9 cellular contexts compared by ENCODE assay signal in the genomic region with DNA sequence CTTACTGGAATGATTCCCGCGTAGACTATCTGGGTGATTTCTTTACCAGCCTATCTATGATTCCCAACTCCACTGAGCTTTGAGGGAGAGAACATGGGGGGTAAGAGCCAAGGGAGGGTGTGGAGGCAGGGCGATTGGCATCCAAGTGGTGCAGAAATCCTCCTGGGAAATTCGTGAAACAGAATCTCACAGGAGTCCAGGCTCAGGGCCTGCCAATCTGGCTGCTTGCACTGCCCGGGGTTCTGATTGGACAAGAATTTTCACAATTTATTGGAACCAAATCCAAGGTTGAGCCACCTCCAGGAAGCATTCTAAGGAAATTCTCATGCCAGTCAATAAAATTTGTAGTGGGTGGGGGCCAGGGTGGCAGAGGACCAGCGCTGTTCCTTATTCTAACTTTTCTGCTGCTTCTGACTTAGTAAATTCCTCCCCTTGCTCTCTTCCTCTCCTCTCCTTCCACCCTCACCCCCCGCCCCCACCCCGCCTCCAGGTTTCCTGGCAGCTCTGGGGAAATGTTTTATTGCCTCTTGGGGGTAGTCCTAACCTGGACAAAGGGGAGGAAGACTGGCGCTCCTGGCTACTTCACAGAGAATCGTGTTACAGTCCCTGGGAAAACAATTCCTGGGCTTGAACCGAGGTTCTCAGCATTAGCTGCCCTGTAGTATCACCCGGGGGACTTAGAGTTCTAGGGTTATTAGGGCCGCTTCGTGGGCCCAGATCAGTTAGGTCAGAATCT. TPM values are rescaled to one million over a fixed set of nuclear protein-coding genes. Genes with fewer than 3 reads are reported as not detected.
DNase-seq lines count a peak whose midpoint lies in the region; ATAC-seq and TF ChIP-seq lines count a peak whose summit lies in the region.
"Had no signal": no experiment of that assay in that cellular context is flagged by ENCODE, and none has a peak within 500 bp of the region (broad histone marks: within the 10 kb centered on the region; RNA-seq: fewer than 3 reads in every experiment).

No MANE protein-coding gene starts in this region.

- H3K4me1 Mint-ChIP-seq in activated CD8-positive, alpha-beta T cell treated with anti-CD3 and anti-CD28 coated beads, Interleukin-2, amount 10 ng/mL, durations not matched to agents 7 days and 5 days (ENCODE audit: low read depth): peaks cover 23% of the 10 kb centered on the region
- peaks cover 9% of the 10 kb centered on the region for H3K4me1 Mint-ChIP-seq in activated CD8-positive, alpha-beta T cell treated with anti-CD3 and anti-CD28 coated beads for 36 hours (ENCODE audit: low read depth)
- H3K4me1 Mint-ChIP-seq in stimulated activated memory B cell treated with anti-CD40 and anti-IgM and Interleukin-4, amounts not matched to agents 10 μg/mL and 1 μg/mL and 100 μg/mL, for 72 hours: peaks cover 39% of the 10 kb centered on the region

- TF ChIP-seq CTCF in activated CD8-positive, alpha-beta T cell treated with anti-CD3 and anti-CD28 coated beads for 36 hours (IDR thresholded peaks at IDR 0.05): no peak

- no peaks in the 10 kb centered on the region for H3K9me3 ChIP-seq in SK-N-MC (ENCODE audit: low read depth, low read length)
- no peaks in the 10 kb centered on the region for H3K9me3 ChIP-seq in iPS-18c (ENCODE audit: control insufficient read depth, insufficient read depth, low read length)

- H3K9ac ChIP-seq in SK-N-MC (ENCODE audit: insufficient read length): no peak overlapping the region

- H3K4me3 ChIP-seq in SK-N-MC (peak overlapping the region; percentile 88), iPS-18c (ENCODE audit: insufficient read depth, low read depth, low read length) (peak overlapping the region; percentile 39; the same call in 1 of the 2 replicates)

- CTCF ChIA-PET in activated CD8-positive, alpha-beta T cell treated with anti-CD3 and anti-CD28 coated beads, Interleukin-2, amount 10 ng/mL, durations not matched to agents 7 days and 5 days (lab: Charles Lee): interaction anchor here (1.0 to 1.3 kb wide), 2 partner anchors 7 to 118 kb away, joined by 3 read pairs; no protein-coding TSS in a partner anchor
- CTCF ChIA-PET in activated CD8-positive, alpha-beta T cell treated with anti-CD3 and anti-CD28 coated beads for 36 hours (lab: Charles Lee): interaction anchor here (1.0 kb wide), 1 partner anchor 491 kb away, joined by 3 read pairs; no protein-coding TSS in a partner anchor

- intact Hi-C loops in activated CD8-positive, alpha-beta T cell treated with anti-CD3 and anti-CD28 coated beads for 36 hours (cut with micrococcal nuclease): loop anchor here (10.0 kb wide), 1 partner anchor 326 kb away; no protein-coding TSS in a partner anchor

- H3K27ac Mint-ChIP-seq in activated CD8-positive, alpha-beta T cell treated with anti-CD3 and anti-CD28 coated beads, Interleukin-2, amount 10 ng/mL, durations not matched to agents 7 days and 5 days: peak overlapping the region; percentile 55
- H3K27ac Mint-ChIP-seq in activated CD8-positive, alpha-beta T cell treated with anti-CD3 and anti-CD28 coated beads for 36 hours: no peak overlapping the region
- H3K27ac Mint-ChIP-seq in stimulated activated memory B cell treated with anti-CD40 and anti-IgM and Interleukin-4, amounts not matched to agents 10 μg/mL and 1 μg/mL and 100 μg/mL, for 72 hours: no peak overlapping the region
- H3K27ac Mint-ChIP-seq: effector memory CD8-positive, alpha-beta T cell had no signal

- H3K27me3 Mint-ChIP-seq in activated CD8-positive, alpha-beta T cell treated with anti-CD3 and anti-CD28 coated beads, Interleukin-2, amount 10 ng/mL, durations not matched to agents 7 days and 5 days (ENCODE audit: low read depth): peaks cover 74% of the 10 kb centered on the region
- peaks cover 70% of the 10 kb centered on the region for H3K27me3 Mint-ChIP-seq in activated CD8-positive, alpha-beta T cell treated with anti-CD3 and anti-CD28 coated beads for 36 hours
- H3K27me3 Mint-ChIP-seq in stimulated activated memory B cell treated with anti-CD40 and anti-IgM and Interleukin-4, amounts not matched to agents 10 μg/mL and 1 μg/mL and 100 μg/mL, for 72 hours: peaks cover 57% of the 10 kb centered on the region

- H3K36me3 Mint-ChIP-seq in activated CD8-positive, alpha-beta T cell treated with anti-CD3 and anti-CD28 coated beads, Interleukin-2, amount 10 ng/mL, durations not matched to agents 7 days and 5 days (ENCODE audit: low read depth): no peaks in the 10 kb centered on the region
- H3K36me3 Mint-ChIP-seq in activated CD8-positive, alpha-beta T cell treated with anti-CD3 and anti-CD28 coated beads for 36 hours (ENCODE audit: low read depth): no peaks in the 10 kb centered on the region
- no peaks in the 10 kb centered on the region for H3K36me3 Mint-ChIP-seq in stimulated activated memory B cell treated with anti-CD40 and anti-IgM and Interleukin-4, amounts not matched to agents 10 μg/mL and 1 μg/mL and 100 μg/mL, for 72 hours

- no peak overlapping the region for H3K27ac ChIP-seq in SK-N-MC

- POLR2A ChIA-PET in activated CD8-positive, alpha-beta T cell treated with anti-CD3 and anti-CD28 coated beads, Interleukin-2, amount 10 ng/mL, durations not matched to agents 7 days and 5 days (lab: Charles Lee): no interaction called here
- POLR2A ChIA-PET in activated CD8-positive, alpha-beta T cell treated with anti-CD3 and anti-CD28 coated beads for 36 hours (lab: Charles Lee): no interaction called here

- no peak overlapping the region for H3K4me3 Mint-ChIP-seq in activated CD8-positive, alpha-beta T cell treated with anti-CD3 and anti-CD28 coated beads, Interleukin-2, amount 10 ng/mL, durations not matched to agents 7 days and 5 days
- no peak overlapping the region for H3K4me3 Mint-ChIP-seq in activated CD8-positive, alpha-beta T cell treated with anti-CD3 and anti-CD28 coated beads for 36 hours
- H3K4me3 Mint-ChIP-seq in stimulated activated memory B cell treated with anti-CD40 and anti-IgM and Interleukin-4, amounts not matched to agents 10 μg/mL and 1 μg/mL and 100 μg/mL, for 72 hours: peak overlapping the region; percentile 77

- H3K36me3 ChIP-seq in SK-N-MC (ENCODE audit: insufficient read depth, low read length): no peaks in the 10 kb centered on the region

- ATAC-seq in activated CD8-positive, alpha-beta T cell treated with anti-CD3 and anti-CD28 coated beads, Interleukin-2, amount 10 ng/mL, durations not matched to agents 7 days and 5 days: no peak
- no peak for ATAC-seq in activated CD8-positive, alpha-beta T cell treated with anti-CD3 and anti-CD28 coated beads for 36 hours
- ATAC-seq in stimulated activated memory B cell treated with anti-CD40 and anti-IgM and Interleukin-4, amounts not matched to agents 10 μg/mL and 1 μg/mL and 100 μg/mL, for 72 hours: no peak

- no peak for DNase-seq in activated CD8-positive, alpha-beta T cell treated with anti-CD3 and anti-CD28 coated beads, Interleukin-2, amount 10 ng/mL, durations not matched to agents 7 days and 5 days
- DNase-seq in activated CD8-positive, alpha-beta T cell treated with anti-CD3 and anti-CD28 coated beads for 36 hours: no peak
- no peak for DNase-seq in SK-N-MC (ENCODE audit: low read depth, low spot score)
- DNase-seq in NCI-H1694 (lab: John Stamatoyannopoulos, UW): no peak
- DNase-seq in stimulated activated CD4-positive, alpha-beta T cell treated with anti-CD3 and anti-CD28 coated beads, Interleukin-1b, Interleukin-23, amount 100 ng/mL, for 48 hours: no peak
- no peak for DNase-seq in HPDE6-E6E7 (ENCODE audit: extremely low spot score)
- DNase-seq: effector memory CD8-positive, alpha-beta T cell had no signal

- H3K9me3 Mint-ChIP-seq in activated CD8-positive, alpha-beta T cell treated with anti-CD3 and anti-CD28 coated beads, Interleukin-2, amount 10 ng/mL, durations not matched to agents 7 days and 5 days (ENCODE audit: insufficient read depth): no peaks in the 10 kb centered on the region
- no peaks in the 10 kb centered on the region for H3K9me3 Mint-ChIP-seq in activated CD8-positive, alpha-beta T cell treated with anti-CD3 and anti-CD28 coated beads for 36 hours
- H3K9me3 Mint-ChIP-seq in stimulated activated memory B cell treated with anti-CD40 and anti-IgM and Interleukin-4, amounts not matched to agents 10 μg/mL and 1 μg/mL and 100 μg/mL, for 72 hours: no peaks in the 10 kb centered on the region
- H3K9me3 Mint-ChIP-seq: effector memory CD8-positive, alpha-beta T cell had no signal

RNA-seq across cellular contexts. Expression of a gene that starts 3.1 kb away (rescaled TPM):
- not detected for total RNA-seq in activated CD8-positive, alpha-beta T cell treated with anti-CD3 and anti-CD28 coated beads, Interleukin-2, amount 10 ng/mL, durations not matched to agents 7 days and 5 days
- total RNA-seq in activated CD8-positive, alpha-beta T cell treated with anti-CD3 and anti-CD28 coated beads for 36 hours: under 1 TPM; 0.09 to 0.18 TPM
